In genomic region chr1:18635833-18636671, GRCh38 we compare ENCODE assay signal across 15 cellular contexts. TPM values are rescaled to one million over a fixed set of nuclear protein-coding genes. Genes with fewer than 3 reads are reported as not detected.
DNase-seq lines count a peak whose midpoint lies in the region; ATAC-seq and TF ChIP-seq lines count a peak whose summit lies in the region.
"Had no signal": no experiment of that assay in that cellular context is flagged by ENCODE, and none has a peak within 500 bp of the region (broad histone marks: within the 10 kb centered on the region; RNA-seq: fewer than 3 reads in every experiment).

No MANE protein-coding gene starts in this region.

- peak overlapping the region; percentile 3 for H3K27ac Mint-ChIP-seq in activated T-cell treated with anti-CD3 and anti-CD28 coated beads, Interleukin-2, amount 50 U/mL, for 72 hours
- H3K27ac Mint-ChIP-seq in glutamatergic neuron (ENCODE audit: unreplicated experiment): no peak overlapping the region

- H3K4me3 Mint-ChIP-seq in activated T-cell treated with anti-CD3 and anti-CD28 coated beads, Interleukin-2, amount 50 U/mL, for 72 hours: peak overlapping the region in 1 of 2 donors; percentile 47
- peak overlapping the region; percentile 22 for H3K4me3 Mint-ChIP-seq in glutamatergic neuron (ENCODE audit: unreplicated experiment)

- H3K9me3 Mint-ChIP-seq in activated T-cell treated with anti-CD3 and anti-CD28 coated beads, Interleukin-2, amount 50 U/mL, for 72 hours: no peaks in the 10 kb centered on the region
- H3K9me3 Mint-ChIP-seq in glutamatergic neuron (ENCODE audit: unreplicated experiment): peaks cover 20% of the 10 kb centered on the region

- TF ChIP-seq CTCF in glutamatergic neuron (IDR thresholded peaks at IDR 0.05; ENCODE audit: partially characterized antibody, unreplicated experiment): peak; percentile 39
- TF ChIP-seq CTCF in gastrocnemius medialis (IDR thresholded peaks at IDR 0.05 in 4 of 5, conservative IDR thresholded peaks at IDR 0.05 in 1 of 5): peak in 1 of 5 experiments; percentile 22

- peak overlapping the region in 1 of 4 donors; percentile 63 for H3K27ac ChIP-seq in gastrocnemius medialis
- H3K27ac ChIP-seq: BLaER1, brain microvascular endothelial cell had no signal

- in situ Hi-C loops in gastrocnemius medialis (cut with MboI; ENCODE audit: low sequenced_read_pairs in 4 of 4): no loop called here

- H3K4me1 ChIP-seq in gastrocnemius medialis: peaks cover 0 to 6% of the 10 kb centered on the region in 2 donors

- intact Hi-C loops in gastrocnemius medialis (cut with DNase I; ENCODE audit: low total_unique reads): no loop called here
- intact Hi-C loops in left cardiac atrium (cut with DNase I): no loop called here

- H3K9me3 ChIP-seq in gastrocnemius medialis: no peaks in the 10 kb centered on the region
- H3K9me3 ChIP-seq: BLaER1 had no signal

- peak in 1 of 2 donors; percentile 42 for ATAC-seq in activated T-cell treated with anti-CD3 and anti-CD28 coated beads, Interleukin-2, amount 50 U/mL, for 72 hours (replicated peaks in 1 of 2)
- ATAC-seq in SK-N-SH treated with all-trans-retinoic acid at 6 μM for 48 hours: peak; percentile 20; the same call in 1 of the 3 replicates
- no peak for ATAC-seq in gastrocnemius medialis
- no peak for ATAC-seq in left cardiac atrium

- H3K36me3 ChIP-seq in gastrocnemius medialis: no peaks in the 10 kb centered on the region
- H3K36me3 ChIP-seq: BLaER1, brain microvascular endothelial cell had no signal

- TF ChIP-seq POLR2A in gastrocnemius medialis (IDR thresholded peaks at IDR 0.05): no peak

- H3K27me3 ChIP-seq in gastrocnemius medialis: peaks cover 86 to 99% (median 98%) of the 10 kb centered on the region in 3 donors

- H3K4me1 Mint-ChIP-seq in activated T-cell treated with anti-CD3 and anti-CD28 coated beads, Interleukin-2, amount 50 U/mL, for 72 hours (ENCODE audit: low read depth): peaks cover 53% of the 10 kb centered on the region
- peaks cover 40% of the 10 kb centered on the region for H3K4me1 Mint-ChIP-seq in glutamatergic neuron (ENCODE audit: low read depth, unreplicated experiment)

- peak overlapping the region in 3 of 4 donors; percentile 7 to 24 (median 17) for H3K4me3 ChIP-seq in gastrocnemius medialis
- H3K4me3 ChIP-seq: BLaER1 had no signal

- peaks cover 0 to 2% of the 10 kb centered on the region in 2 donors for H3K36me3 Mint-ChIP-seq in activated T-cell treated with anti-CD3 and anti-CD28 coated beads, Interleukin-2, amount 50 U/mL, for 72 hours (ENCODE audit: insufficient read depth in 2 of 2)
- no peaks in the 10 kb centered on the region for H3K36me3 Mint-ChIP-seq in glutamatergic neuron (ENCODE audit: unreplicated experiment)

- H3K27me3 Mint-ChIP-seq in activated T-cell treated with anti-CD3 and anti-CD28 coated beads, Interleukin-2, amount 50 U/mL, for 72 hours (ENCODE audit: low read depth): peaks cover 100% of the 10 kb centered on the region
- H3K27me3 Mint-ChIP-seq in glutamatergic neuron (ENCODE audit: unreplicated experiment): peaks cover 74% of the 10 kb centered on the region

- DNase-seq in activated T-cell treated with anti-CD3 and anti-CD28 coated beads, Interleukin-2, amount 50 U/mL, for 72 hours: peak in 1 of 2 donors; percentile 39
- no peak for DNase-seq in activated T-cell treated with anti-CD3 and anti-CD28 coated beads for 4 hours
- peak; percentile 71 for DNase-seq in glutamatergic neuron
- no peak for DNase-seq in gastrocnemius medialis
- no peak for DNase-seq in EL
- DNase-seq in SHP77 treated with DMSO at 0.1 percent for 48 hours (lab: John Stamatoyannopoulos, UW): no peak
- DNase-seq in left cardiac atrium: no peak
- DNase-seq: activated CD8-positive, alpha-beta memory T cell treated with anti-CD3 and anti-CD28 coated beads, Interleukin-2, amount 50 U/mL, for 4 hours; brain microvascular endothelial cell; hippocampal formation; stimulated activated CD4-positive, alpha-beta T cell treated with anti-CD3 and anti-CD28 coated beads, Interleukin-4, amount 100 ng/mL, for 1 hour had no signal

TF ChIP-seq in SK-N-SH treated with all-trans-retinoic acid at 6 μM for 48 hours, 23 proteins besides CTCF, POLR2A, EP300 and RAD21:
- no peak for TF ChIP-seq ZC3H10 (CRISPR knock-in tag; IDR thresholded peaks at IDR 0.05)
- no peak for TF ChIP-seq OSR1 (CRISPR knock-in tag; IDR thresholded peaks at IDR 0.05)
- TF ChIP-seq ZNF565 (CRISPR knock-in tag; conservative IDR thresholded peaks at IDR 0.05; ENCODE audit: low read depth): no peak
- no peak for TF ChIP-seq RARB (CRISPR knock-in tag; IDR thresholded peaks at IDR 0.05)
- TF ChIP-seq TCF4 (CRISPR knock-in tag; IDR thresholded peaks at IDR 0.05; ENCODE audit: borderline replicate concordance): no peak
- TF ChIP-seq CSDC2 (CRISPR knock-in tag; IDR thresholded peaks at IDR 0.05): no peak
- no peak for TF ChIP-seq CSRNP3 (CRISPR knock-in tag; IDR thresholded peaks at IDR 0.05)
- no peak for TF ChIP-seq ZFP30 (CRISPR knock-in tag; IDR thresholded peaks at IDR 0.05)

RNA-seq across cellular contexts. Expression of gene PAX7, which starts 5.4 kb away (rescaled TPM):
- total RNA-seq in activated T-cell treated with anti-CD3 and anti-CD28 coated beads, Interleukin-2, amount 50 U/mL, for 72 hours: not detected
- total RNA-seq in glutamatergic neuron (ENCODE audit: unreplicated experiment) (0.07 TPM), gastrocnemius medialis (1 to 10 TPM; 1.8 to 5.1 (median 3.9) TPM), left cardiac atrium (not detected)
- total RNA-seq: LHCN-M2, mesenteric fat pad had no signal
